12 cellular contexts compared by ENCODE assay signal in the genomic region with DNA sequence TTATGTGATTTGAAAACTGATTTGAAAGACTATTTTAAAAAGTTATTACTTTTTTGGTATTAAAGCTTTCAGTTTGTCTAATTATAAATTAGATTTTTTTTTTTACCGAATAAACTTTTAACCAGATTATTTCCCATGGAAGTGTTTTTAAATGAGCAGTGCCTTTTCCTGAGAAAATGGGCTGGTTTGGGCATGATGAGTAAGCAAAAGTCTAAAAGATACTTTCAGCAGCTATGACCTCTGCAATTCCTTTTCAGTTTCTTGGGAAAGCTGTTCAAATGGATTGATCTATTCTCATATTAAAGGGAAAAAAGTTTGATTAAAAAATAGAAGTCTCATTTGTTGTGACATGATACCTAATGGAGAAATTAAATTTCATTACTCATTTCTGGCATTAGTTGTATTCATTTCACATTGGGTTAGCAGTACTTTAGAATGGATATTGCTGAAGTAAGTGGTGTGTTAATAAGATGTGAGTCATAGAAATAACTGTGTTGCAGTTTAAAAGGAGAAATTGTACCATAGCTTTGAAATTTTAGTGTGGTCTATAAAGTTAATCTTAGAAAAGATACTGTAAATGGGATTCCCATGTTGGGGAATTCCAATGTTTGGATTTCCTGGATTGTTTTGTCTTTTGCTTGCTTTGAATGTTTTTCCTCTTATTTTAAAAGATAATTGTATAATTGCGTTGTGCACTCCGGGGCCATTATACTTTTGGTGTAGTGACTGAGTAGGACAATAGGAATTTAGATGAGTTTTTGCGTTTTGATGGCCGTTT. TPM values are rescaled to one million over a fixed set of nuclear protein-coding genes. Genes with fewer than 3 reads are reported as not detected.
A peak's percentile ranks its signal among the peaks of the same experiment; 100 is the strongest.
DNase-seq lines count a peak whose midpoint lies in the region; ATAC-seq and TF ChIP-seq lines count a peak whose summit lies in the region.
"Had no signal": no experiment of that assay in that cellular context is flagged by ENCODE, and none has a peak within 500 bp of the region (broad histone marks: within the 10 kb centered on the region; RNA-seq: fewer than 3 reads in every experiment).

No MANE protein-coding gene starts in this region.

- H3K4me2 ChIP-seq in mesenchymal stem cell (ENCODE audit: low read length, poor library complexity, severe bottlenecking): no peak overlapping the region

- H4K91ac ChIP-seq in mesenchymal stem cell (ENCODE audit: low read length): no peak overlapping the region

- H3K9me3 ChIP-seq in mesenchymal stem cell (ENCODE audit: control insufficient read depth, low read length): no peaks in the 10 kb centered on the region
- no peaks in the 10 kb centered on the region for H3K9me3 ChIP-seq in WERI-Rb-1 (ENCODE audit: severe bottlenecking)

- no peak overlapping the region for H2BK12ac ChIP-seq in mesenchymal stem cell (ENCODE audit: low read length in 2 of 2)

- peak overlapping the region; percentile 64 for H3K9ac ChIP-seq in mesenchymal stem cell (ENCODE audit: low read length)

- H2BK120ac ChIP-seq in mesenchymal stem cell (ENCODE audit: low read depth, low read length): no peak overlapping the region

- POLR2A ChIA-PET in activated CD8-positive, alpha-beta T cell treated with anti-CD3 and anti-CD28 coated beads for 36 hours (lab: Charles Lee): interaction anchor here (1.2 to 1.4 kb wide), 2 partner anchors 12 to 20 kb away, joined by 3 read pairs; no protein-coding TSS in a partner anchor

- no peaks in the 10 kb centered on the region for H3K27me3 ChIP-seq in mesenchymal stem cell (ENCODE audit: control insufficient read depth in 1 of 2, insufficient read depth in 1 of 2, low read length in 2 of 2)
- H3K27me3 ChIP-seq in WERI-Rb-1 (ENCODE audit: insufficient read depth, low read depth, severe bottlenecking): no peaks in the 10 kb centered on the region

- no peak overlapping the region for H2BK5ac ChIP-seq in mesenchymal stem cell (ENCODE audit: low read depth, low read length, poor library complexity, severe bottlenecking)

- ATAC-seq in activated CD8-positive, alpha-beta T cell treated with anti-CD3 and anti-CD28 coated beads for 36 hours: no peak
- ATAC-seq: activated T-helper 17 cell treated with anti-CD3 and anti-CD28 coated beads, Interleukin-2, amount 50 U/mL, for 72 hours; naive thymus-derived CD8-positive, alpha-beta T cell had no signal

- DNase-seq in COLO829 (ENCODE audit: low spot score) (peak; percentile 55), M059J (ENCODE audit: low read depth) (peak; percentile 75), chondrocyte (ENCODE audit: low spot score) (no peak), mesenchymal stem cell (peak; percentile 75), WERI-Rb-1 (no peak), RKO (ENCODE audit: low spot score) (no peak), SK-N-DZ (ENCODE audit: low spot score) (no peak)
- no peak for DNase-seq in activated CD8-positive, alpha-beta T cell treated with anti-CD3 and anti-CD28 coated beads for 36 hours
- DNase-seq: activated CD4-positive, alpha-beta T cell treated with anti-CD3 and anti-CD28 coated beads for 1 hour; naive thymus-derived CD8-positive, alpha-beta T cell; stimulated activated naive B cell treated with anti-CD40 and anti-IgM and Interleukin-4, amounts not matched to agents 10 μg/mL and 1 μg/mL and 100 μg/mL, for 72 hours had no signal

- H3K27ac ChIP-seq in mesenchymal stem cell (ENCODE audit: low read length, poor library complexity, severe bottlenecking) (peak overlapping the region; percentile 76), WERI-Rb-1 (no peak overlapping the region)

- peaks cover 28% of the 10 kb centered on the region for H3K4me1 Mint-ChIP-seq in chondrocyte (ENCODE audit: low read depth)
- peaks cover 20% of the 10 kb centered on the region for H3K4me1 Mint-ChIP-seq in activated CD8-positive, alpha-beta T cell treated with anti-CD3 and anti-CD28 coated beads for 36 hours (ENCODE audit: low read depth)

- H3K79me1 ChIP-seq in mesenchymal stem cell (replicated peaks; ENCODE audit: low read length, poor library complexity, severe bottlenecking): no peaks in the 10 kb centered on the region

- intact Hi-C loops in activated CD8-positive, alpha-beta T cell treated with anti-CD3 and anti-CD28 coated beads for 36 hours (cut with micrococcal nuclease): no loop called here

- no peak overlapping the region for H3K14ac ChIP-seq in mesenchymal stem cell (ENCODE audit: low read length in 2 of 2)

- no peak overlapping the region for H3K23ac ChIP-seq in mesenchymal stem cell (ENCODE audit: low read length in 2 of 2)

- TF ChIP-seq CTCF in chondrocyte (IDR thresholded peaks at IDR 0.05) (no peak), WERI-Rb-1 (IDR thresholded peaks at IDR 0.05; ENCODE audit: low read depth, low read length) (no peak)
- no peak for TF ChIP-seq CTCF in activated CD8-positive, alpha-beta T cell treated with anti-CD3 and anti-CD28 coated beads for 36 hours (IDR thresholded peaks at IDR 0.05)

- H3K4me3 ChIP-seq in mesenchymal stem cell (ENCODE audit: insufficient read depth in 1 of 2, low read depth in 1 of 2, low read length in 2 of 2) (no peak overlapping the region), WERI-Rb-1 (ENCODE audit: low read depth, low read length) (no peak overlapping the region)

- peaks cover 7% of the 10 kb centered on the region for H3K9me3 Mint-ChIP-seq in chondrocyte (ENCODE audit: low read depth)
- peaks cover 13% of the 10 kb centered on the region for H3K9me3 Mint-ChIP-seq in activated CD8-positive, alpha-beta T cell treated with anti-CD3 and anti-CD28 coated beads for 36 hours
- H3K9me3 Mint-ChIP-seq: activated T-helper 17 cell treated with anti-CD3 and anti-CD28 coated beads, Interleukin-2, amount 50 U/mL, for 72 hours had no signal

- CTCF ChIA-PET in activated CD8-positive, alpha-beta T cell treated with anti-CD3 and anti-CD28 coated beads for 36 hours (lab: Charles Lee): no interaction called here

- peaks cover 2% of the 10 kb centered on the region for H3K36me3 Mint-ChIP-seq in chondrocyte (ENCODE audit: low read depth)
- H3K36me3 Mint-ChIP-seq in activated CD8-positive, alpha-beta T cell treated with anti-CD3 and anti-CD28 coated beads for 36 hours (ENCODE audit: low read depth): peaks cover 22% of the 10 kb centered on the region

- H2BK15ac ChIP-seq in mesenchymal stem cell (ENCODE audit: low read depth, poor library complexity, severe bottlenecking): no peak overlapping the region

- H2AFZ ChIP-seq in mesenchymal stem cell (ENCODE audit: low read depth, low read length): no peak overlapping the region

- H3K36me3 ChIP-seq in mesenchymal stem cell (ENCODE audit: control insufficient read depth in 1 of 2, insufficient read depth in 2 of 2, low read depth in 1 of 2, low read length in 2 of 2) (peaks cover 0 to 23% of the 10 kb centered on the region in 2 experiments), WERI-Rb-1 (no peaks in the 10 kb centered on the region)

- H3K4me3 Mint-ChIP-seq in chondrocyte (ENCODE audit: unreplicated experiment): peak overlapping the region; percentile 38
- H3K4me3 Mint-ChIP-seq in activated CD8-positive, alpha-beta T cell treated with anti-CD3 and anti-CD28 coated beads for 36 hours: no peak overlapping the region
- H3K4me3 Mint-ChIP-seq: activated T-helper 17 cell treated with anti-CD3 and anti-CD28 coated beads, Interleukin-2, amount 50 U/mL, for 72 hours; stimulated activated naive B cell treated with anti-CD40 and anti-IgM and Interleukin-4, amounts not matched to agents 10 μg/mL and 1 μg/mL and 100 μg/mL, for 72 hours had no signal

- H3K27ac Mint-ChIP-seq in chondrocyte (ENCODE audit: unreplicated experiment): peak overlapping the region; percentile 95
- no peak overlapping the region for H3K27ac Mint-ChIP-seq in activated CD8-positive, alpha-beta T cell treated with anti-CD3 and anti-CD28 coated beads for 36 hours
- H3K27ac Mint-ChIP-seq: activated T-helper 17 cell treated with anti-CD3 and anti-CD28 coated beads, Interleukin-2, amount 50 U/mL, for 72 hours had no signal

- no peaks in the 10 kb centered on the region for H3K27me3 Mint-ChIP-seq in chondrocyte (ENCODE audit: low read depth)
- H3K27me3 Mint-ChIP-seq in activated CD8-positive, alpha-beta T cell treated with anti-CD3 and anti-CD28 coated beads for 36 hours: no peaks in the 10 kb centered on the region
- H3K27me3 Mint-ChIP-seq: activated T-helper 17 cell treated with anti-CD3 and anti-CD28 coated beads, Interleukin-2, amount 50 U/mL, for 72 hours; naive thymus-derived CD8-positive, alpha-beta T cell; stimulated activated naive B cell treated with anti-CD40 and anti-IgM and Interleukin-4, amounts not matched to agents 10 μg/mL and 1 μg/mL and 100 μg/mL, for 72 hours had no signal

- WGBS in mesenchymal stem cell: 15% methylated on average over 2 of the region's 5 CpGs

- H2AK5ac ChIP-seq in mesenchymal stem cell (ENCODE audit: low read length, severe bottlenecking): no peak overlapping the region

- H3K4me1 ChIP-seq in mesenchymal stem cell (ENCODE audit: control insufficient read depth, insufficient read depth, low read depth, low read length): peaks cover 9% of the 10 kb centered on the region

- no peak overlapping the region for H3K4ac ChIP-seq in mesenchymal stem cell (ENCODE audit: low read depth in 1 of 2, low read length in 2 of 2)

- no peak overlapping the region for H4K8ac ChIP-seq in mesenchymal stem cell (ENCODE audit: low read length)

- H3K18ac ChIP-seq in mesenchymal stem cell (ENCODE audit: low read depth in 1 of 2, low read length in 2 of 2): no peak overlapping the region

RNA-seq across cellular contexts. Expression of gene KTN1, which starts 21.0 kb away (rescaled TPM):
- total RNA-seq in M059J (2014; rRNA removed; shearing (Covaris generic)): 74.6 and 76.6 TPM in 2 replicates
- 129 to 148 TPM (median 137 TPM) in 3 replicates for total RNA-seq in chondrocyte
- polyA plus RNA-seq in mesenchymal stem cell (2013, experiment 1 of 2): 150 TPM
- polyA plus RNA-seq in mesenchymal stem cell (2013, experiment 2 of 2): 176 TPM
- 100 to 1,000 TPM; 107 to 113 TPM for total RNA-seq in activated CD8-positive, alpha-beta T cell treated with anti-CD3 and anti-CD28 coated beads for 36 hours
- polyA plus RNA-seq in SK-N-DZ (2014; cell fraction: cytosol; rRNA removed): 117 and 132 TPM in 2 replicates
- polyA plus RNA-seq in SK-N-DZ (2014; cell fraction: nucleus; rRNA removed): 139 and 171 TPM in 2 replicates

Comparison
In these comparisons a context has a peak if more than half of its experiments do, and no peak if none do; other contexts are left out.
1. DNase-seq: peak in COLO829 (single experiment), M059J (single experiment) and mesenchymal stem cell (single experiment); none in chondrocyte (single experiment), WERI-Rb-1 (single experiment), activated CD8-positive, alpha-beta T cell treated with anti-CD3 and anti-CD28 coated beads for 36 hours (single experiment), RKO (single experiment) and SK-N-DZ (single experiment).